In the genomic region with DNA sequence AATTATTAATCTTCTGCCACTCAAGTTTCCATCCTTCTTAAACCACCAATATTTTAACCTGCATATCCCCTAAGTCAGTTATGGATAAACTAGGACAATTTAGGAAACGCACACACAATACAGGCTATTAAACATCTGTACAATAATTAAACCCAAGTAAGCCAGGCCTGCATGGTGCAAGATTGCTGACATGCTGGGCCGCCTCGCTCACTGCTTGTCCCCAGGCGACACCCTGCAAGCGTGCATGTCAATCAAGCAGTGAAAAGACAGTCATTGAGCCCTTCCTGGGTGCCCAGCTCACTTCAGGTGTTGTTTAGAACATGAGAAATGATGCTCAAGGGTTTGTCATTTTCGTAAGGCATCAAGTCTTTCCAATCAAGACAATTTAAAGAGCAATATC, we compare ENCODE assay signal across 13 cellular contexts.
A peak's percentile ranks its signal among the peaks of the same experiment; 100 is the strongest.
DNase-seq lines count a peak whose midpoint lies in the region; TF ChIP-seq lines count a peak whose summit lies in the region.
"Had no signal": no experiment of that assay in that cellular context is flagged by ENCODE, and none has a peak within 500 bp of the region (broad histone marks: within the 10 kb centered on the region; RNA-seq: fewer than 3 reads in every experiment).

No MANE protein-coding gene starts in this region.

- 82 to 92% (median 88%) methylated on average over 6 of the region's 6 CpGs for WGBS in adrenal gland, 4 donors
- 89 to 95% methylated on average over 4 to 6 of the region's 6 CpGs for WGBS in endodermal cell (ENCODE audit: insufficient coverage in 1 of 2, insufficient read length in 1 of 2), 2 experiments

- no peaks in the 10 kb centered on the region for H3K36me3 ChIP-seq in adrenal gland (replicated peaks in 1 of 2)
- H3K36me3 ChIP-seq in endodermal cell (ENCODE audit: control insufficient read depth, insufficient read depth, low read length), result no peaks in the 10 kb centered on the region
- no peaks in the 10 kb centered on the region for H3K36me3 ChIP-seq in subcutaneous abdominal adipose tissue (ENCODE audit: control insufficient read depth in 5 of 5, insufficient read depth in 5 of 5, low read length in 5 of 5)

- intact Hi-C loops in adrenal gland (cut with DNase I), result no loop called here

- peaks cover 18% of the 10 kb centered on the region for H3K9me3 Mint-ChIP-seq in endodermal cell

- no peaks in the 10 kb centered on the region for H3K27me3 Mint-ChIP-seq in endodermal cell (ENCODE audit: insufficient read depth)

- TF ChIP-seq POLR2A in adrenal gland (IDR thresholded peaks at IDR 0.05), result no peak

- H3K9me3 ChIP-seq in adrenal gland (replicated peaks in 1 of 3), result peaks cover 0 to 3% (median 0%) of the 10 kb centered on the region in 3 donors
- peaks cover 9% of the 10 kb centered on the region for H3K9me3 ChIP-seq in endodermal cell (ENCODE audit: control insufficient read depth, low read length)
- H3K9me3 ChIP-seq in subcutaneous abdominal adipose tissue (ENCODE audit: control insufficient read depth in 5 of 5, low read length in 5 of 5), result peaks cover 0 to 5% (median 3%) of the 10 kb centered on the region in 5 donors

- H3K36me3 Mint-ChIP-seq in endodermal cell (ENCODE audit: low read depth), result no peaks in the 10 kb centered on the region
- H3K36me3 Mint-ChIP-seq: CD4-positive, alpha-beta memory T cell had no signal

- H3K27ac ChIP-seq in adrenal gland (peak overlapping the region in 3 of 5 donors; percentile 6 to 71 (median 51)), endodermal cell (ENCODE audit: low read depth, low read length) (no peak overlapping the region), subcutaneous abdominal adipose tissue (ENCODE audit: low read depth, low read length) (peak overlapping the region; percentile 39)

- no peak for DNase-seq in adrenal gland
- DNase-seq in endodermal cell, result peak; percentile 1
- DNase-seq in DMS114 treated with DMSO at 0.1 percent for 48 hours (lab: John Stamatoyannopoulos, UW; ENCODE audit: unreplicated experiment), result no peak
- DNase-seq in NCI-H2227 (lab: John Stamatoyannopoulos, UW; ENCODE audit: unreplicated experiment), result no peak
- DNase-seq in NCI-H446 treated with DMSO at 0.1 percent for 48 hours (lab: John Stamatoyannopoulos, UW), result no peak
- DNase-seq: C1 segment of cervical spinal cord; CD4-positive, alpha-beta memory T cell; COR-L47; DMS153; DND-41; H9 had no signal

- H3K27ac Mint-ChIP-seq in endodermal cell, result no peak overlapping the region
- H3K27ac Mint-ChIP-seq: CD4-positive, alpha-beta memory T cell; GM23338; H9 had no signal

- H3K4me1 Mint-ChIP-seq in endodermal cell, result no peaks in the 10 kb centered on the region
- H3K4me1 Mint-ChIP-seq: CD4-positive, alpha-beta memory T cell; GM23338; H9 had no signal

- TF ChIP-seq CTCF in adrenal gland (IDR thresholded peaks at IDR 0.05) (no peak), endodermal cell (conservative IDR thresholded peaks at IDR 0.05) (no peak)

- no peak overlapping the region for H3K9ac ChIP-seq in endodermal cell (ENCODE audit: extremely low read depth, low read length, poor library complexity, severe bottlenecking)
- no peak overlapping the region for H3K9ac ChIP-seq in subcutaneous abdominal adipose tissue (ENCODE audit: low read length in 5 of 5)

- H3K4me3 ChIP-seq in adrenal gland, result no peak overlapping the region
- no peak overlapping the region for H3K4me3 ChIP-seq in endodermal cell (ENCODE audit: low read length)
- H3K4me3 ChIP-seq in subcutaneous abdominal adipose tissue (ENCODE audit: low read depth in 1 of 5, low read length in 5 of 5), result no peak overlapping the region
- H3K4me3 ChIP-seq: GM23338 had no signal

- H3K4me1 ChIP-seq in adrenal gland (replicated peaks in 1 of 2), result peaks cover 5 to 7% of the 10 kb centered on the region in 2 donors
- no peaks in the 10 kb centered on the region for H3K4me1 ChIP-seq in endodermal cell (ENCODE audit: control insufficient read depth, insufficient read depth, low read length)
- H3K4me1 ChIP-seq in subcutaneous abdominal adipose tissue (ENCODE audit: control insufficient read depth in 5 of 5, insufficient read depth in 5 of 5, low read length in 5 of 5), result peaks cover 0 to 34% (median 25%) of the 10 kb centered on the region in 5 donors

- no peaks in the 10 kb centered on the region for H3K27me3 ChIP-seq in adrenal gland
- H3K27me3 ChIP-seq in endodermal cell (ENCODE audit: control insufficient read depth, insufficient read depth, low read length, poor library complexity, severe bottlenecking), result no peaks in the 10 kb centered on the region
- H3K27me3 ChIP-seq in subcutaneous abdominal adipose tissue (ENCODE audit: control insufficient read depth in 5 of 5, insufficient read depth in 4 of 5, low read length in 5 of 5), result no peaks in the 10 kb centered on the region

- H3K4me3 Mint-ChIP-seq in endodermal cell, result no peak overlapping the region
- H3K4me3 Mint-ChIP-seq: CD4-positive, alpha-beta memory T cell; GM23338; H9 had no signal
